In genomic region chr11:71701456-71702291, GRCh38 we compare ENCODE assay signal across 6 cellular contexts.
DNase-seq lines count a peak whose midpoint lies in the region; ATAC-seq, FAIRE-seq and TF ChIP-seq lines count a peak whose summit lies in the region.
"Not testable (repeated sequence)": the region's sequence is repeated elsewhere in the genome, so short reads cannot be mapped to it uniquely, and the experiment has no call there.

No MANE protein-coding gene starts in this region.

- in situ Hi-C loops in K562 (cut with MboI), result not testable (repeated sequence)

- WGBS in K562 (ENCODE audit: insufficient coverage, low coverage, missing lambda C conversion rate), result 54% methylated on average over 2 of the region's 3 CpGs
- 60 to 86% methylated on average over 1 to 3 of the region's 3 CpGs for WGBS in endodermal cell (ENCODE audit: insufficient coverage in 1 of 2, insufficient read length in 1 of 2), 2 experiments
- 74% methylated on average over 3 of the region's 3 CpGs for WGBS in hepatocyte (ENCODE audit: low lambda C conversion rate, missing lambda C conversion rate)

- not testable (repeated sequence) for H2AFZ ChIP-seq in K562 (ENCODE audit: low read depth, low read length); hepatocyte

- not testable (repeated sequence) for H3K36me3 ChIP-seq in K562 (ENCODE audit: control insufficient read depth, insufficient read depth, low read length); hepatocyte (replicated peaks; ENCODE audit: insufficient read depth, low read depth)
- H3K36me3 ChIP-seq in endodermal cell (ENCODE audit: control insufficient read depth, insufficient read depth, low read length), result peaks cover 11% of the 10 kb centered on the region

- not testable (repeated sequence) for H3K4me2 ChIP-seq in K562 (ENCODE audit: insufficient read depth, low read length); hepatocyte

- H3K36me3 Mint-ChIP-seq in endodermal cell (ENCODE audit: low read depth), result peaks cover 34% of the 10 kb centered on the region
- not testable (repeated sequence) for H3K36me3 Mint-ChIP-seq in progenitor cell of endocrine pancreas (ENCODE audit: insufficient read depth); type B pancreatic cell

- not testable (repeated sequence) for H3K27me3 Mint-ChIP-seq in endodermal cell (ENCODE audit: insufficient read depth); progenitor cell of endocrine pancreas; type B pancreatic cell

- not testable (repeated sequence) for H3K27me3 ChIP-seq in K562 (ENCODE audit: control insufficient read depth in 2 of 2, insufficient read depth in 2 of 2, low read length in 2 of 2); endodermal cell (ENCODE audit: control insufficient read depth, insufficient read depth, low read length, poor library complexity, severe bottlenecking); hepatocyte

- not testable (repeated sequence) for TF ChIP-seq EP300 in K562 (IDR thresholded peaks at IDR 0.05; ENCODE audit: low read length)

- intact Hi-C loops in K562 (cut with micrococcal nuclease), result not testable (repeated sequence)

- not testable (repeated sequence) for H3K9me2 ChIP-seq in hepatocyte (replicated peaks; ENCODE audit: insufficient read depth)

- H3K9ac ChIP-seq in K562 (ENCODE audit: insufficient read depth in 1 of 2, low read depth in 2 of 2, low read length in 2 of 2); endodermal cell (ENCODE audit: extremely low read depth, low read length, poor library complexity, severe bottlenecking): not testable (repeated sequence)

- not testable (repeated sequence) for H3K9me1 ChIP-seq in K562 (ENCODE audit: control insufficient read depth, insufficient read depth, low read length)

- not testable (repeated sequence) for H4K20me1 ChIP-seq in K562 (replicated peaks; ENCODE audit: control insufficient read depth, insufficient read depth, low read length); hepatocyte (ENCODE audit: insufficient read depth, poor library complexity, severe bottlenecking)

- not testable (repeated sequence) for FAIRE-seq in K562 (lab: Jason Lieb, UNC)

- H3K4me3 ChIP-seq in K562, hepatocyte: not testable (repeated sequence)
- H3K4me3 ChIP-seq in endodermal cell (ENCODE audit: low read length), result peak overlapping the region; percentile 56

- H3K9me3 Mint-ChIP-seq in endodermal cell, result peaks cover 58% of the 10 kb centered on the region
- not testable (repeated sequence) for H3K9me3 Mint-ChIP-seq in progenitor cell of endocrine pancreas (ENCODE audit: low read depth); type B pancreatic cell

- not testable (repeated sequence) for BruUV-seq in K562 (replicated peaks; lab: Mats Ljungman, UMichigan)

- CTCF ChIA-PET in K562 (lab: Yijun Ruan, JAX; ENCODE audit: low intra/inter-chr PET ratio), result not testable (repeated sequence)

- H3K4me3 Mint-ChIP-seq in endodermal cell; progenitor cell of endocrine pancreas (ENCODE audit: low read depth); type B pancreatic cell: not testable (repeated sequence)

- not testable (repeated sequence) for H3K27ac Mint-ChIP-seq in endodermal cell
- H3K27ac Mint-ChIP-seq in progenitor cell of endocrine pancreas (peak overlapping the region; percentile 83), type B pancreatic cell (peak overlapping the region; percentile 37)

- not testable (repeated sequence) for H3K9me3 ChIP-seq in K562 (replicated peaks; ENCODE audit: control insufficient read depth, insufficient read depth, low read depth, low read length); hepatocyte (ENCODE audit: low read depth)
- H3K9me3 ChIP-seq in endodermal cell (ENCODE audit: control insufficient read depth, low read length), result peaks cover 37% of the 10 kb centered on the region

- H3K79me2 ChIP-seq in K562 (ENCODE audit: control insufficient read depth, insufficient read depth, low read length); hepatocyte: not testable (repeated sequence)

- not testable (repeated sequence) for H3K4me1 Mint-ChIP-seq in endodermal cell; progenitor cell of endocrine pancreas (ENCODE audit: low read depth); type B pancreatic cell (ENCODE audit: unreplicated experiment)

- POLR2A ChIA-PET in K562 (lab: Yijun Ruan, JAX), result not testable (repeated sequence)

- not testable (repeated sequence) for TF ChIP-seq POLR2A in K562 (conservative IDR thresholded peaks at IDR 0.05)

- not testable (repeated sequence) for H3K27ac ChIP-seq in K562 (ENCODE audit: extremely low read depth, low read depth, low read length); endodermal cell (ENCODE audit: low read depth, low read length)
- H3K27ac ChIP-seq in hepatocyte, result peak overlapping the region; percentile 74

- not testable (repeated sequence) for TF ChIP-seq RAD21 in K562 (CRISPR knock-in tag; conservative IDR thresholded peaks at IDR 0.05 in 1 of 2, IDR thresholded peaks at IDR 0.05 in 1 of 2)

- peak; percentile 78 for DNase-seq in OCI-M1 (lab: John Stamatoyannopoulos, UW)
- not testable (repeated sequence) for DNase-seq in K562 (ENCODE audit: extremely low read depth in 1 of 4, low spot score in 3 of 4); endodermal cell; progenitor cell of endocrine pancreas (ENCODE audit: low spot score, unreplicated experiment); type B pancreatic cell (ENCODE audit: extremely low spot score, unreplicated experiment)
- peak; percentile 17 for DNase-seq in hepatocyte (ENCODE audit: low spot score)

- ATAC-seq in K562, result not testable (repeated sequence)

- not testable (repeated sequence) for H3K4me1 ChIP-seq in K562 (replicated peaks in 1 of 2; ENCODE audit: control insufficient read depth in 2 of 2, insufficient read depth in 2 of 2, low read length in 2 of 2); endodermal cell (ENCODE audit: control insufficient read depth, insufficient read depth, low read length); hepatocyte (ENCODE audit: insufficient read depth)

- not testable (repeated sequence) for TF ChIP-seq CTCF in K562 (IDR thresholded peaks at IDR 0.05 in 2 of 3, conservative IDR thresholded peaks at IDR 0.05 in 1 of 3; ENCODE audit: insufficient read depth in 2 of 3, low read depth in 1 of 3, low read length in 3 of 3); endodermal cell (conservative IDR thresholded peaks at IDR 0.05); hepatocyte (IDR thresholded peaks at IDR 0.05; ENCODE audit: poor library complexity); progenitor cell of endocrine pancreas (IDR thresholded peaks at IDR 0.05; ENCODE audit: unreplicated experiment); type B pancreatic cell (conservative IDR thresholded peaks at IDR 0.05)

TF ChIP-seq in K562, 482 proteins besides CTCF, POLR2A, EP300 and RAD21:
- TF ChIP-seq L3MBTL2 (IDR thresholded peaks at IDR 0.05) (peak; percentile 53), ZNF445 (CRISPR knock-in tag; IDR thresholded peaks at IDR 0.05; ENCODE audit: low read depth) (peak; percentile 74; the same call in 1 of the 2 replicates), TRIM28 (IDR thresholded peaks at IDR 0.05) (peak; percentile 65), SOX6 (IDR thresholded peaks at IDR 0.05) (peak; percentile 73; the same call in 1 of the 2 replicates), TRIM24 (IDR thresholded peaks at IDR 0.05) (peak; percentile 7 to 65; a peak in 2 of 4 replicates)
